In genomic region chr1:110320168-110320518, GRCh38 we compare ENCODE assay signal across 1 cellular context.
A peak's percentile ranks its signal among the peaks of the same experiment; 100 is the strongest.
TF ChIP-seq lines count a peak whose summit lies in the region.

No MANE protein-coding gene starts in this region.

TF ChIP-seq in HepG2, 621 proteins besides CTCF, POLR2A, EP300 and RAD21 (continued from another document):
- peak; percentile 72 for TF ChIP-seq ZNF18 (CRISPR knock-in tag; IDR thresholded peaks at IDR 0.05; ENCODE audit: insufficient replicate concordance)
- 0 out of 2 replicates have a peak, but pooled peaks have one; percentile 8 for TF ChIP-seq GATAD2A (CRISPR knock-in tag; IDR thresholded peaks at IDR 0.05)
- TF ChIP-seq SAP130 (CRISPR knock-in tag; IDR thresholded peaks at IDR 0.05; ENCODE audit: low read depth): 0 out of 2 replicates have a peak, but pooled peaks have one; percentile 10
